In genomic region chr12:131105736-131106356, GRCh38 we compare ENCODE assay signal across 9 cellular contexts.
A peak's percentile ranks its signal among the peaks of the same experiment; 100 is the strongest.
DNase-seq lines count a peak whose midpoint lies in the region; ATAC-seq, FAIRE-seq and TF ChIP-seq lines count a peak whose summit lies in the region.
"Had no signal": no experiment of that assay in that cellular context is flagged by ENCODE, and none has a peak within 500 bp of the region (broad histone marks: within the 10 kb centered on the region; RNA-seq: fewer than 3 reads in every experiment).

No MANE protein-coding gene starts in this region.

- TF ChIP-seq POLR2A in H54 (IDR thresholded peaks at IDR 0.05; ENCODE audit: low read depth, low read length) = no peak

- DNase-seq in activated T-cell treated with anti-CD3 and anti-CD28 coated beads for 48 hours (ENCODE audit: low read depth) (peak; percentile 61), middle frontal gyrus (ENCODE audit: extremely low spot score, low spot score) (peak; percentile 22), retina (no peak), NCI-H2196 (lab: John Stamatoyannopoulos, UW; ENCODE audit: unreplicated experiment) (no peak), H54 (ENCODE audit: insufficient read length, low spot score) (no peak)

- ATAC-seq in HG03442 (IDR thresholded peaks at IDR 0.05; ENCODE audit: unreplicated experiment) (peak; percentile 45), HG02763 (IDR thresholded peaks at IDR 0.05; ENCODE audit: unreplicated experiment) (no peak)
- peak; percentile 76 for ATAC-seq in stimulated activated memory B cell treated with anti-CD40 and anti-IgM and Interleukin-4, amounts not matched to agents 10 μg/mL and 1 μg/mL and 100 μg/mL, for 72 hours

- H3K9me3 Mint-ChIP-seq in stimulated activated memory B cell treated with anti-CD40 and anti-IgM and Interleukin-4, amounts not matched to agents 10 μg/mL and 1 μg/mL and 100 μg/mL, for 72 hours = peaks cover 6% of the 10 kb centered on the region
- H3K9me3 Mint-ChIP-seq: type B pancreatic cell had no signal

- no peak for FAIRE-seq in H54 (lab: Jason Lieb, UNC)

- H3K4me3 Mint-ChIP-seq in stimulated activated memory B cell treated with anti-CD40 and anti-IgM and Interleukin-4, amounts not matched to agents 10 μg/mL and 1 μg/mL and 100 μg/mL, for 72 hours = no peak overlapping the region
- H3K4me3 Mint-ChIP-seq: type B pancreatic cell had no signal

- peak overlapping the region; percentile 76 for H3K27ac Mint-ChIP-seq in stimulated activated memory B cell treated with anti-CD40 and anti-IgM and Interleukin-4, amounts not matched to agents 10 μg/mL and 1 μg/mL and 100 μg/mL, for 72 hours
- H3K27ac Mint-ChIP-seq: type B pancreatic cell had no signal

- H3K36me3 Mint-ChIP-seq in stimulated activated memory B cell treated with anti-CD40 and anti-IgM and Interleukin-4, amounts not matched to agents 10 μg/mL and 1 μg/mL and 100 μg/mL, for 72 hours = no peaks in the 10 kb centered on the region
- H3K36me3 Mint-ChIP-seq: type B pancreatic cell had no signal

- H3K4me1 Mint-ChIP-seq in stimulated activated memory B cell treated with anti-CD40 and anti-IgM and Interleukin-4, amounts not matched to agents 10 μg/mL and 1 μg/mL and 100 μg/mL, for 72 hours = peaks cover 25% of the 10 kb centered on the region

- H3K27me3 Mint-ChIP-seq in stimulated activated memory B cell treated with anti-CD40 and anti-IgM and Interleukin-4, amounts not matched to agents 10 μg/mL and 1 μg/mL and 100 μg/mL, for 72 hours = peaks cover 34% of the 10 kb centered on the region
- H3K27me3 Mint-ChIP-seq: type B pancreatic cell had no signal

Comparison
In these comparisons a context has a peak if more than half of its experiments do, and no peak if none do; other contexts are left out.
1. DNase-seq: peak in activated T-cell treated with anti-CD3 and anti-CD28 coated beads for 48 hours (single experiment) and middle frontal gyrus (single experiment); none in retina (single experiment), NCI-H2196 (single experiment) and H54 (single experiment).